25 cellular contexts compared by ENCODE assay signal in genomic region chr2:239949079-239949478, GRCh38.
DNase-seq lines count a peak whose midpoint lies in the region; ATAC-seq, FAIRE-seq and TF ChIP-seq lines count a peak whose summit lies in the region.
"Had no signal": no experiment of that assay in that cellular context is flagged by ENCODE, and none has a peak within 500 bp of the region (broad histone marks: within the 10 kb centered on the region; RNA-seq: fewer than 3 reads in every experiment).

No MANE protein-coding gene starts in this region.

- no peak overlapping the region for H3K23ac ChIP-seq in neuronal stem cell (ENCODE audit: low read depth, low read length, poor library complexity)

- H3K4ac ChIP-seq in neuronal stem cell (ENCODE audit: low read length), result no peak overlapping the region

- H4K8ac ChIP-seq in neuronal stem cell (ENCODE audit: low read depth, low read length), result no peak overlapping the region

- FAIRE-seq in kidney (lab: Jason Lieb, UNC), result no peak
- FAIRE-seq: G401.6, GM12892, HepG2, K562, RCC 7860 had no signal

- H3K4me1 ChIP-seq in DND-41 (ENCODE audit: insufficient read depth, low read length) (peaks cover 18% of the 10 kb centered on the region), kidney (ENCODE audit: control insufficient read depth in 1 of 2, insufficient read depth in 1 of 2, low read depth in 1 of 2, low read length in 2 of 2) (peaks cover 0 to 6% of the 10 kb centered on the region in 2 donors), sigmoid colon (peaks cover 0 to 43% (median 39%) of the 10 kb centered on the region in 4 donors), neuronal stem cell (ENCODE audit: control insufficient read depth in 2 of 2, insufficient read depth in 1 of 2, low read depth in 1 of 2, low read length in 2 of 2) (peaks cover 4 to 6% of the 10 kb centered on the region in 2 donors)

- TF ChIP-seq CTCF in DND-41 (IDR thresholded peaks at IDR 0.05; ENCODE audit: borderline replicate concordance, extremely low read depth, low read length, poor library complexity, severe bottlenecking), result no peak
- no peak for TF ChIP-seq CTCF in kidney (IDR thresholded peaks at IDR 0.05; ENCODE audit: borderline replicate concordance, extremely low read depth, insufficient read depth)
- no peak for TF ChIP-seq CTCF in sigmoid colon (IDR thresholded peaks at IDR 0.05)

- H3K9ac ChIP-seq in DND-41 (ENCODE audit: low read depth, low read length) (no peak overlapping the region), kidney (ENCODE audit: low read length in 2 of 2) (no peak overlapping the region), neuronal stem cell (ENCODE audit: low read depth, low read length, poor library complexity) (no peak overlapping the region)

- no peak for TF ChIP-seq POLR2A in sigmoid colon (IDR thresholded peaks at IDR 0.05)

- no peaks in the 10 kb centered on the region for H3K79me1 ChIP-seq in neuronal stem cell (ENCODE audit: low read depth, low read length)

- H3K9me3 ChIP-seq in DND-41 (ENCODE audit: insufficient read depth, low read length, severe bottlenecking), result no peaks in the 10 kb centered on the region
- no peaks in the 10 kb centered on the region for H3K9me3 ChIP-seq in kidney (ENCODE audit: control insufficient read depth in 1 of 2, low read length in 2 of 2)
- H3K9me3 ChIP-seq in sigmoid colon, result no peaks in the 10 kb centered on the region
- H3K9me3 ChIP-seq in neuronal stem cell (replicated peaks in 1 of 2; ENCODE audit: control insufficient read depth in 2 of 2, insufficient read depth in 1 of 2, low read depth in 1 of 2, low read length in 2 of 2), result no peaks in the 10 kb centered on the region
- H3K9me3 ChIP-seq: MG63 had no signal

- no peak overlapping the region for H4K91ac ChIP-seq in neuronal stem cell (ENCODE audit: low read depth, low read length, poor library complexity)

- TF ChIP-seq EP300 in sigmoid colon (IDR thresholded peaks at IDR 0.05), result no peak

- H3K36me3 ChIP-seq in DND-41 (ENCODE audit: insufficient read depth, low read length) (peaks cover 10% of the 10 kb centered on the region), kidney (ENCODE audit: control insufficient read depth in 1 of 2, insufficient read depth in 2 of 2, low read length in 2 of 2) (no peaks in the 10 kb centered on the region), sigmoid colon (no peaks in the 10 kb centered on the region), neuronal stem cell (replicated peaks in 1 of 2; ENCODE audit: control insufficient read depth in 2 of 2, insufficient read depth in 2 of 2, low read length in 2 of 2) (no peaks in the 10 kb centered on the region)
- H3K36me3 ChIP-seq: MG63 had no signal

- H3K4me2 ChIP-seq in DND-41 (ENCODE audit: insufficient read depth, low read length) (no peak overlapping the region), neuronal stem cell (ENCODE audit: insufficient read depth, low read length, poor library complexity, severe bottlenecking) (no peak overlapping the region)

- intact Hi-C loops in kidney (cut with DNase I), result no loop called here
- intact Hi-C loops in sigmoid colon (cut with DNase I), result no loop called here

- H3K14ac ChIP-seq in neuronal stem cell (ENCODE audit: low read length), result no peak overlapping the region

- H3K79me2 ChIP-seq in DND-41 (ENCODE audit: insufficient read depth, low read length), result no peaks in the 10 kb centered on the region

- H3K18ac ChIP-seq in neuronal stem cell (ENCODE audit: low read length), result no peak overlapping the region

- H2BK120ac ChIP-seq in neuronal stem cell (ENCODE audit: low read depth, low read length), result no peak overlapping the region

- H3K27ac ChIP-seq in DND-41 (ENCODE audit: low read length), result 0 out of 2 replicates have a peak overlapping the region, but pooled peaks have one; percentile 22
- no peak overlapping the region for H3K27ac ChIP-seq in kidney (ENCODE audit: low read depth in 2 of 2, low read length in 2 of 2)
- H3K27ac ChIP-seq in sigmoid colon, result no peak overlapping the region
- H3K27ac ChIP-seq in neuronal stem cell (replicated peaks; ENCODE audit: low read length), result no peak overlapping the region
- H3K27ac ChIP-seq: 22Rv1 had no signal

- DNase-seq in activated CD8-positive, alpha-beta memory T cell treated with anti-CD3 and anti-CD28 coated beads, Interleukin-2, amount 50 U/mL, for 4 hours, result peak; percentile 1
- DNase-seq in activated CD8-positive, alpha-beta memory T cell treated with anti-CD3 and anti-CD28 coated beads for 24 hours, result no peak
- no peak for DNase-seq in DND-41
- peak; percentile 10 for DNase-seq in kidney
- peak; percentile 44 for DNase-seq in sigmoid colon
- no peak for DNase-seq in neuronal stem cell (ENCODE audit: low spot score)
- DNase-seq: ACHN; C1 segment of cervical spinal cord; CD8-positive, alpha-beta T cell; GOT3; MG63; NCI-H1417 treated with DMSO at 0.1 percent for 48 hours; NCI-H187; NCI-H446; NCI-H526 treated with DMSO at 0.1 percent for 48 hours; OCI-M1 had no signal

- H2AFZ ChIP-seq in DND-41 (ENCODE audit: low read depth, low read length) (no peak overlapping the region), neuronal stem cell (ENCODE audit: low read length) (no peak overlapping the region)

- 91 to 92% methylated on average over 13 of the region's 13 CpGs for WGBS in sigmoid colon, 2 donors
- no CpG with 5 or more reads among the region's 13 CpGs for WGBS in neuronal stem cell (ENCODE audit: extremely low coverage in 2 of 2, insufficient read length in 2 of 2, insufficient replicate concordance in 1 of 2), 2 donors

- no peak overlapping the region for H3K4me3 ChIP-seq in DND-41 (ENCODE audit: low read depth in 1 of 2, low read length in 2 of 2)
- no peak overlapping the region for H3K4me3 ChIP-seq in kidney (ENCODE audit: low read length in 2 of 2)
- no peak overlapping the region for H3K4me3 ChIP-seq in sigmoid colon
- H3K4me3 ChIP-seq in neuronal stem cell (ENCODE audit: low read length in 2 of 2), result no peak overlapping the region
- H3K4me3 ChIP-seq: K562, MG63 had no signal

- ATAC-seq in DND-41 (ENCODE audit: insufficient read depth, low read depth), result no peak
- no peak for ATAC-seq in HG02588 (IDR thresholded peaks at IDR 0.05; ENCODE audit: unreplicated experiment)
- no peak for ATAC-seq in GM19351 (IDR thresholded peaks at IDR 0.05; ENCODE audit: unreplicated experiment)
- ATAC-seq: CD8-positive, alpha-beta T cell; HCT116; HepG2; K562 had no signal

- no peak overlapping the region for H2BK15ac ChIP-seq in neuronal stem cell (ENCODE audit: low read length)

- no peaks in the 10 kb centered on the region for H3K27me3 ChIP-seq in DND-41 (ENCODE audit: insufficient read depth, low read length, poor library complexity)
- H3K27me3 ChIP-seq in sigmoid colon, result no peaks in the 10 kb centered on the region
- no peaks in the 10 kb centered on the region for H3K27me3 ChIP-seq in neuronal stem cell (ENCODE audit: control insufficient read depth in 3 of 3, insufficient read depth in 3 of 3, low read depth in 1 of 3, low read length in 3 of 3)
- H3K27me3 ChIP-seq: MG63 had no signal

- H2BK12ac ChIP-seq in neuronal stem cell (ENCODE audit: low read length), result no peak overlapping the region

- H2BK5ac ChIP-seq in neuronal stem cell (ENCODE audit: low read length), result no peak overlapping the region

- no peak overlapping the region for H2AK5ac ChIP-seq in neuronal stem cell (ENCODE audit: low read depth, low read length)

- H4K20me1 ChIP-seq in DND-41 (ENCODE audit: insufficient read depth, low read length), result no peaks in the 10 kb centered on the region

Comparison
In these comparisons a context has a peak if more than half of its experiments do, and no peak if none do; other contexts are left out.
1. DNase-seq: peak in activated CD8-positive, alpha-beta memory T cell treated with anti-CD3 and anti-CD28 coated beads, Interleukin-2, amount 50 U/mL, for 4 hours (single experiment), kidney (single experiment) and sigmoid colon (single experiment); none in activated CD8-positive, alpha-beta memory T cell treated with anti-CD3 and anti-CD28 coated beads for 24 hours (single experiment), DND-41 (single experiment) and neuronal stem cell (single experiment).